Comparison of ENCODE assay signal across 8 cellular contexts in the genomic region with DNA sequence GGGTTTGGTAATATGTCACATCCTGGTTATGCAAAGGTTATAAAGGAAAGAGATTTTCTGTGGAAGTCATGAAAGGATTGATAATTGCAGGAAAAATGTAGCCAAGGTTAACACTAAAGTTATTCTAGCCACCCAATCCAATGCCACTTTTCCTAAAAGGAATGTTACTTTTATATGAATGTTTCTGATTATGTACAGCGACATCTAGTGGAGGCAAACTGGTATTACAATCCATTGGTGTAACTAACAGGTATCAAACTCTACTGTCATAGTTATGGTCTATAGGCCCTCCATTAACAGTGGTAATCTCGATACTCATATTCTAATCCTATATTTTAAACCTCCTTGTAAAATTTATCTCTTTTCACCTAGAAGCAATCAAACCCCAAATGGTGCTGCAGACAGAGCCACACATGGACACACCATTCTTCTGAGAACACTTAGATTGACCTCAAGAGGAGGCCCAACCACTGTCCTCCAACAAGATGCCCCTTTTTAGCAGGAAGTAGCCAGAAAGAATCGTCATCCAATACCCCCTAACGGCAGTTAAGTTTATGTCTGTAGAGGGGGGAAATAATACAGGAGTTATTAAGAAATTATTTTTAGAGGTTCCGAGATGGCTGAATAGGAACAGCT.
A peak's percentile ranks its signal among the peaks of the same experiment; 100 is the strongest.
DNase-seq lines count a peak whose midpoint lies in the region; ATAC-seq and TF ChIP-seq lines count a peak whose summit lies in the region.

No MANE protein-coding gene starts in this region.

- no peaks in the 10 kb centered on the region for H3K79me2 ChIP-seq in neural cell (replicated peaks; ENCODE audit: insufficient read depth, low read length)

- no peak overlapping the region for H3K4me3 Mint-ChIP-seq in HFFc6
- H3K4me3 Mint-ChIP-seq in endodermal cell, result no peak overlapping the region

- no peaks in the 10 kb centered on the region for H4K20me1 ChIP-seq in neural cell (ENCODE audit: insufficient read depth)

- no peaks in the 10 kb centered on the region for H3F3A ChIP-seq in neural cell (ENCODE audit: insufficient read depth, low read length, poor library complexity, severe bottlenecking)

- TF ChIP-seq EP300 in neural cell (conservative IDR thresholded peaks at IDR 0.05; ENCODE audit: poor library complexity, severe bottlenecking), result no peak

- H3K4me1 ChIP-seq in endodermal cell (ENCODE audit: control insufficient read depth, insufficient read depth, low read length), result no peaks in the 10 kb centered on the region

- TF ChIP-seq CTCF in HFFc6 (IDR thresholded peaks at IDR 0.05), result peak; percentile 97
- TF ChIP-seq CTCF in endodermal cell (conservative IDR thresholded peaks at IDR 0.05), result peak; percentile 88
- TF ChIP-seq CTCF in neural cell (IDR thresholded peaks at IDR 0.05; ENCODE audit: poor library complexity, severe bottlenecking), result peak; percentile 53

- H3K27me3 Mint-ChIP-seq in HFFc6 (ENCODE audit: insufficient read depth), result peaks cover 3% of the 10 kb centered on the region; the same call in 1 of the 2 replicates
- H3K27me3 Mint-ChIP-seq in endodermal cell (ENCODE audit: insufficient read depth), result no peaks in the 10 kb centered on the region

- H3K27ac ChIP-seq in endodermal cell (ENCODE audit: low read depth, low read length) (no peak overlapping the region), neural cell (ENCODE audit: low read length) (no peak overlapping the region)

- 71 to 90% methylated on average over 1 to 5 of the region's 5 CpGs for WGBS in endodermal cell (ENCODE audit: insufficient coverage in 1 of 2, insufficient read length in 1 of 2), 2 experiments

- no peaks in the 10 kb centered on the region for H3K9me3 Mint-ChIP-seq in HFFc6
- peaks cover 50% of the 10 kb centered on the region for H3K9me3 Mint-ChIP-seq in endodermal cell

- H3K36me3 ChIP-seq in endodermal cell (ENCODE audit: control insufficient read depth, insufficient read depth, low read length) (no peaks in the 10 kb centered on the region), neural cell (ENCODE audit: insufficient read depth, low read length) (no peaks in the 10 kb centered on the region)

- H3K4me1 Mint-ChIP-seq in HFFc6 (ENCODE audit: low read depth), result no peaks in the 10 kb centered on the region
- no peaks in the 10 kb centered on the region for H3K4me1 Mint-ChIP-seq in endodermal cell

- ATAC-seq in HG03025 (IDR thresholded peaks at IDR 0.05; ENCODE audit: low FRiP score, unreplicated experiment), result no peak

- H2AFZ ChIP-seq in neural cell (ENCODE audit: low read depth, low read length), result no peak overlapping the region

- DNase-seq in DMS153 treated with DMSO at 0.1 percent for 48 hours (lab: John Stamatoyannopoulos, UW; ENCODE audit: unreplicated experiment) (peak; percentile 1), HFFc6 (peak; percentile 59), OCI-M1 (lab: John Stamatoyannopoulos, UW) (peak; percentile 64), endodermal cell (no peak), KG1 (lab: John Stamatoyannopoulos, UW) (no peak)
- no peak for DNase-seq in activated T-cell treated with anti-CD3 and anti-CD28 coated beads, Interleukin-2, amount 50 U/mL, for 1 hour

- peaks cover 23% of the 10 kb centered on the region for H3K9me3 ChIP-seq in endodermal cell (ENCODE audit: control insufficient read depth, low read length)
- no peaks in the 10 kb centered on the region for H3K9me3 ChIP-seq in neural cell (ENCODE audit: low read length)

- no peak overlapping the region for H3K27ac Mint-ChIP-seq in HFFc6
- no peak overlapping the region for H3K27ac Mint-ChIP-seq in endodermal cell

- no peaks in the 10 kb centered on the region for H3K27me3 ChIP-seq in endodermal cell (ENCODE audit: control insufficient read depth, insufficient read depth, low read length, poor library complexity, severe bottlenecking)
- H3K27me3 ChIP-seq in neural cell (ENCODE audit: insufficient read depth, low read depth, low read length), result no peaks in the 10 kb centered on the region

- TF ChIP-seq RAD21 in neural cell (conservative IDR thresholded peaks at IDR 0.05), result peak; percentile 37

- H3K4me2 ChIP-seq in neural cell (ENCODE audit: low read length), result no peak overlapping the region

- H3K9me2 ChIP-seq in neural cell (ENCODE audit: insufficient read depth, low read length), result no peaks in the 10 kb centered on the region

- no peak overlapping the region for H3K9ac ChIP-seq in endodermal cell (ENCODE audit: extremely low read depth, low read length, poor library complexity, severe bottlenecking)
- H3K9ac ChIP-seq in neural cell (ENCODE audit: low read length), result no peak overlapping the region

- H3K4me3 ChIP-seq in endodermal cell (ENCODE audit: low read length) (no peak overlapping the region), neural cell (ENCODE audit: low read length) (no peak overlapping the region)

- H3K36me3 Mint-ChIP-seq in HFFc6 (ENCODE audit: low read depth) (no peaks in the 10 kb centered on the region), endodermal cell (ENCODE audit: low read depth) (peaks cover 9% of the 10 kb centered on the region)

TF ChIP-seq in neural cell, 6 proteins besides CTCF, POLR2A, EP300 and RAD21:
- TF ChIP-seq POLR2AphosphoS5 (IDR thresholded peaks at IDR 0.05) (no peak), SMC3 (conservative IDR thresholded peaks at IDR 0.05; ENCODE audit: poor library complexity) (peak; percentile 38), MXI1 (conservative IDR thresholded peaks at IDR 0.05; ENCODE audit: poor library complexity, severe bottlenecking) (no peak)

Comparison
In these comparisons a context has a peak if more than half of its experiments do, and no peak if none do; other contexts are left out.
1. DNase-seq: peak in DMS153 treated with DMSO at 0.1 percent for 48 hours (single experiment), HFFc6 (single experiment) and OCI-M1 (single experiment); none in endodermal cell (single experiment), KG1 (single experiment) and activated T-cell treated with anti-CD3 and anti-CD28 coated beads, Interleukin-2, amount 50 U/mL, for 1 hour (single experiment).
2. Peak in every context shown above with its lines, with median percentiles within 50 percentile points of each other: CTCF ChIP-seq.